22 cellular contexts compared by ENCODE assay signal in genomic region chr16:23406546-23407240, GRCh38.
"Had no signal": no experiment of that assay in that cellular context is flagged by ENCODE, and none has a peak within 500 bp of the region (broad histone marks: within the 10 kb centered on the region; RNA-seq: fewer than 3 reads in every experiment).

No MANE protein-coding gene starts in this region.

- H3K36me3 ChIP-seq: colonic mucosa, ovary had no signal

- H3K4me1 ChIP-seq: colonic mucosa, left lung, tibial artery had no signal

- H3K4me3 ChIP-seq: colonic mucosa, dorsolateral prefrontal cortex, left lung, lung, ovary, skin epidermis, tibial artery had no signal

- H3K27ac ChIP-seq: colonic mucosa, left lung, ovary, tibial artery had no signal

- DNase-seq: activated CD4-positive, alpha-beta T cell treated with anti-CD3 and anti-CD28 coated beads for 4 hours; activated CD4-positive, alpha-beta T cell treated with anti-CD3 and anti-CD28 coated beads, Interleukin-2, amount 50 U/mL, for 48 hours; activated CD4-positive, CD25-positive, alpha-beta regulatory T cell; activated CD8-positive, alpha-beta memory T cell treated with anti-CD3 and anti-CD28 coated beads, Interleukin-2, amount 50 U/mL, for 48 hours; activated naive CD4-positive, alpha-beta T cell treated with Interleukin-2 at 50 U/mL for 16 hours; activated naive CD8-positive, alpha-beta T cell treated with anti-CD3 and anti-CD28 coated beads for 36 hours; activated T-cell treated with anti-CD3 and anti-CD28 coated beads, Interleukin-2, amount 50 U/mL, for 4 hours; amniotic stem cell; colonic mucosa; foreskin melanocyte; hippocampal formation; kidney glomerular epithelial cell; left lung; natural killer cell; ovary; right cardiac atrium; stimulated activated CD4-positive, alpha-beta T cell treated with anti-CD3 and anti-CD28 coated beads, Interleukin-2, amount 100 ng/mL, for 24 hours; stimulated activated naive CD8-positive, alpha-beta T cell treated with anti-CD3 and anti-CD28 coated beads, Interleukin-15, amount 100 ng/mL, for 72 hours had no signal

- H3K9me3 ChIP-seq: colonic mucosa, left lung, ovary, tibial artery had no signal

- H3K27me3 ChIP-seq: colonic mucosa, dorsolateral prefrontal cortex, left lung, ovary, tibial artery had no signal
